In genomic region chr1:167663002-167663772, GRCh38 we compare ENCODE assay signal across 8 cellular contexts. TPM values are rescaled to one million over a fixed set of nuclear protein-coding genes. Genes with fewer than 3 reads are reported as not detected.
DNase-seq lines count a peak whose midpoint lies in the region; ATAC-seq lines count a peak whose summit lies in the region.

No MANE protein-coding gene starts in this region.

- peak overlapping the region; percentile 60 for H3K27ac ChIP-seq in mesodermal cell (ENCODE audit: low read depth, low read length, severe bottlenecking)

- POLR2A ChIA-PET in activated CD4-positive, alpha-beta T cell treated with anti-CD3 and anti-CD28 coated beads for 36 hours (lab: Charles Lee), result no interaction called here

- CTCF ChIA-PET in activated CD4-positive, alpha-beta T cell treated with anti-CD3 and anti-CD28 coated beads for 36 hours (lab: Charles Lee), result interaction anchor here (0.6 to 0.9 kb wide), 2 partner anchors 63 to 444 kb away, joined by 3 to 4 read pairs; no protein-coding TSS in a partner anchor

- WGBS in mesodermal cell (ENCODE audit: insufficient coverage in 2 of 2), 2 experiments, result 72 to 74% methylated on average over 5 to 8 of the region's 8 CpGs

- no peaks in the 10 kb centered on the region for H3K9me3 Mint-ChIP-seq in central memory CD8-positive, alpha-beta T cell
- no peaks in the 10 kb centered on the region for H3K9me3 Mint-ChIP-seq in activated CD4-positive, alpha-beta T cell treated with anti-CD3 and anti-CD28 coated beads for 36 hours (ENCODE audit: low read depth)

- H3K36me3 ChIP-seq in mesodermal cell (ENCODE audit: control insufficient read depth, insufficient read depth, low read length), result no peaks in the 10 kb centered on the region

- peaks cover 96% of the 10 kb centered on the region for H3K4me1 Mint-ChIP-seq in central memory CD8-positive, alpha-beta T cell
- peaks cover 78% of the 10 kb centered on the region for H3K4me1 Mint-ChIP-seq in activated CD4-positive, alpha-beta T cell treated with anti-CD3 and anti-CD28 coated beads for 36 hours

- H3K36me3 Mint-ChIP-seq in central memory CD8-positive, alpha-beta T cell (ENCODE audit: insufficient read depth), result peaks cover 25% of the 10 kb centered on the region
- peaks cover 19% of the 10 kb centered on the region for H3K36me3 Mint-ChIP-seq in activated CD4-positive, alpha-beta T cell treated with anti-CD3 and anti-CD28 coated beads for 36 hours (ENCODE audit: low read depth)

- H3K4me3 Mint-ChIP-seq in central memory CD8-positive, alpha-beta T cell, result no peak overlapping the region
- no peak overlapping the region for H3K4me3 Mint-ChIP-seq in activated CD4-positive, alpha-beta T cell treated with anti-CD3 and anti-CD28 coated beads for 36 hours

- DNase-seq in central memory CD8-positive, alpha-beta T cell (ENCODE audit: low spot score in 2 of 2), result no peak
- no peak for DNase-seq in activated CD8-positive, alpha-beta memory T cell treated with anti-CD3 and anti-CD28 coated beads, Interleukin-2, amount 50 U/mL, for 4 hours
- DNase-seq in stimulated activated CD4-positive, alpha-beta T cell treated with anti-CD3 and anti-CD28 coated beads, Interleukin-4, amount 100 ng/mL, for 24 hours, result no peak
- no peak for DNase-seq in activated CD4-positive, alpha-beta T cell treated with anti-CD3 and anti-CD28 coated beads for 36 hours
- DNase-seq in HT-29 (ENCODE audit: low spot score), result no peak

- peak; percentile 59 for ATAC-seq in GM18907 (IDR thresholded peaks at IDR 0.05; ENCODE audit: unreplicated experiment)
- peak; percentile 67 for ATAC-seq in HG03175 (IDR thresholded peaks at IDR 0.05; ENCODE audit: unreplicated experiment)
- no peak for ATAC-seq in central memory CD8-positive, alpha-beta T cell (replicated peaks; ENCODE audit: extremely low read depth, poor library complexity, severe bottlenecking)
- no peak for ATAC-seq in activated CD4-positive, alpha-beta T cell treated with anti-CD3 and anti-CD28 coated beads for 36 hours

- H3K4me3 ChIP-seq in mesodermal cell (ENCODE audit: extremely low read depth, insufficient read depth, low read length, poor library complexity, severe bottlenecking), result no peak overlapping the region

- H3K27me3 Mint-ChIP-seq in central memory CD8-positive, alpha-beta T cell, result no peaks in the 10 kb centered on the region
- H3K27me3 Mint-ChIP-seq in activated CD4-positive, alpha-beta T cell treated with anti-CD3 and anti-CD28 coated beads for 36 hours, result no peaks in the 10 kb centered on the region

- H3K27ac Mint-ChIP-seq in central memory CD8-positive, alpha-beta T cell (ENCODE audit: low read depth), result peak overlapping the region; percentile 36
- no peak overlapping the region for H3K27ac Mint-ChIP-seq in activated CD4-positive, alpha-beta T cell treated with anti-CD3 and anti-CD28 coated beads for 36 hours

- no peaks in the 10 kb centered on the region for H3K9me3 ChIP-seq in mesodermal cell (ENCODE audit: control insufficient read depth, low read length)

- intact Hi-C loops in activated CD4-positive, alpha-beta T cell treated with anti-CD3 and anti-CD28 coated beads for 36 hours (cut with DNase I, micrococcal nuclease), result no loop called here

- peaks cover 57% of the 10 kb centered on the region for H3K4me1 ChIP-seq in mesodermal cell (ENCODE audit: control insufficient read depth, insufficient read depth, low read length, poor library complexity, severe bottlenecking)

RNA-seq across cellular contexts. Expression of gene RCSD1, which starts 33.2 kb away (rescaled TPM):
- 49.2 TPM for polyA plus RNA-seq in mesodermal cell (2013, experiment 1 of 2)
- polyA plus RNA-seq in mesodermal cell (2013, experiment 2 of 2), result 45.0 TPM
- 10 to 100 TPM; 59.9 to 62.0 TPM for total RNA-seq in activated CD4-positive, alpha-beta T cell treated with anti-CD3 and anti-CD28 coated beads for 36 hours
- not detected in 2 replicates for total RNA-seq in HT-29 (2014; rRNA removed; shearing (Covaris generic))

RNA-seq across cellular contexts. Expression of gene MPZL1, which starts 58.6 kb away (rescaled TPM):
- polyA plus RNA-seq in mesodermal cell (2013, experiment 1 of 2), result 139 TPM
- 153 TPM for polyA plus RNA-seq in mesodermal cell (2013, experiment 2 of 2)
- total RNA-seq in activated CD4-positive, alpha-beta T cell treated with anti-CD3 and anti-CD28 coated beads for 36 hours, result 10 to 100 TPM; 22.3 to 23.0 TPM
- 42.3 and 55.1 TPM in 2 replicates for total RNA-seq in HT-29 (2014; rRNA removed; shearing (Covaris generic))

Comparison
In these comparisons a context has a peak if more than half of its experiments do, and no peak if none do; other contexts are left out.
1. ATAC-seq: peak in GM18907 (single experiment) and HG03175 (single experiment); none in central memory CD8-positive, alpha-beta T cell (single experiment) and activated CD4-positive, alpha-beta T cell treated with anti-CD3 and anti-CD28 coated beads for 36 hours (single experiment).
2. RNA of gene RCSD1, which starts 33.2 kb away (total RNA-seq): 59.9 to 62.0 TPM in activated CD4-positive, alpha-beta T cell treated with anti-CD3 and anti-CD28 coated beads for 36 hours; not detected in HT-29; every median in the first group is over 10 times any median in the second.